33 cellular contexts compared by ENCODE assay signal in genomic region chr4:569958-570667, GRCh38. TPM values are rescaled to one million over a fixed set of nuclear protein-coding genes. Genes with fewer than 3 reads are reported as not detected.
"Had no signal": no experiment of that assay in that cellular context is flagged by ENCODE, and none has a peak within 500 bp of the region (broad histone marks: within the 10 kb centered on the region; RNA-seq: fewer than 3 reads in every experiment).

No MANE protein-coding gene starts in this region.

- H3K9me3 ChIP-seq: adrenal gland had no signal

- H3K4me3 ChIP-seq: adrenal gland, SK-N-MC had no signal

- H3K9me3 Mint-ChIP-seq: activated T-helper 17 cell treated with anti-CD3 and anti-CD28 coated beads, Interleukin-2, amount 50 U/mL, for 72 hours had no signal

- H3K4me1 ChIP-seq: adrenal gland had no signal

- DNase-seq: activated CD4-positive, alpha-beta memory T cell treated with anti-CD3 and anti-CD28 coated beads, Interleukin-2, amount 10 ng/mL, durations not matched to agents 7 days and 5 days; activated CD4-positive, alpha-beta T cell treated with anti-CD3 and anti-CD28 coated beads for 36 hours; activated CD4-positive, alpha-beta T cell treated with anti-CD3 and anti-CD28 coated beads, Interleukin-2, amount 50 U/mL, for 1 hour; activated naive CD4-positive, alpha-beta T cell treated with anti-CD3 and anti-CD28 coated beads, Interleukin-2, amount 50 U/mL, for 16 hours; activated naive CD8-positive, alpha-beta T cell treated with anti-CD3 and anti-CD28 coated beads, Interleukin-2, amount 10 ng/mL, durations not matched to agents 7 days and 5 days; activated T-cell treated with anti-CD3 and anti-CD28 coated beads for 4 hours; activated T-cell treated with anti-CD3 and anti-CD28 coated beads, Interleukin-2, amount 50 U/mL, for 48 hours; anterior cingulate cortex; central memory CD4-positive, alpha-beta T cell; KG1; MV-4-11; NCI-H1092 treated with DMSO at 0.1 percent for 48 hours; NCI-H1417 treated with DMSO at 0.1 percent for 48 hours; NCI-H1694; NCI-H2029 treated with DMSO at 0.1 percent for 48 hours; NCI-H345; NCI-H510A; NCI-H526 treated with DMSO at 0.1 percent for 48 hours; NCI-H82; NK-92 treated with Interleukin-12 subunit alpha and Interleukin-12 subunit beta, amount 100 ng/mL, for 24 hours; OCI-M1; RPMI8226; T-cell had no signal

- H3K4me1 Mint-ChIP-seq: activated T-helper 17 cell treated with anti-CD3 and anti-CD28 coated beads, Interleukin-2, amount 50 U/mL, for 72 hours had no signal

- H3K4me3 Mint-ChIP-seq: activated CD4-positive, alpha-beta memory T cell treated with anti-CD3 and anti-CD28 coated beads, Interleukin-2, amount 10 ng/mL, durations not matched to agents 7 days and 5 days; activated CD4-positive, alpha-beta T cell treated with anti-CD3 and anti-CD28 coated beads for 36 hours; activated naive CD8-positive, alpha-beta T cell treated with anti-CD3 and anti-CD28 coated beads, Interleukin-2, amount 10 ng/mL, durations not matched to agents 7 days and 5 days; activated T-helper 17 cell treated with anti-CD3 and anti-CD28 coated beads, Interleukin-2, amount 50 U/mL, for 72 hours; T-cell had no signal

- H3K27ac ChIP-seq: adrenal gland, SK-N-MC, VCaP had no signal

- H3K36me3 Mint-ChIP-seq: T-cell had no signal

- H3K27ac Mint-ChIP-seq: activated CD4-positive, alpha-beta memory T cell treated with anti-CD3 and anti-CD28 coated beads, Interleukin-2, amount 10 ng/mL, durations not matched to agents 7 days and 5 days; activated CD4-positive, alpha-beta T cell treated with anti-CD3 and anti-CD28 coated beads for 36 hours; activated naive CD8-positive, alpha-beta T cell treated with anti-CD3 and anti-CD28 coated beads, Interleukin-2, amount 10 ng/mL, durations not matched to agents 7 days and 5 days; activated T-helper 17 cell treated with anti-CD3 and anti-CD28 coated beads, Interleukin-2, amount 50 U/mL, for 72 hours; T-cell had no signal

- H3K36me3 ChIP-seq: adrenal gland had no signal

- ATAC-seq: activated CD4-positive, alpha-beta T cell treated with anti-CD3 and anti-CD28 coated beads for 36 hours; activated T-helper 17 cell treated with anti-CD3 and anti-CD28 coated beads, Interleukin-2, amount 50 U/mL, for 72 hours; Panc1; Right ventricle myocardium inferior; T-cell had no signal

RNA-seq across cellular contexts. Expression of gene TMEM271, which starts 6.0 kb away (rescaled TPM):
- total RNA-seq: activated CD4-positive, alpha-beta memory T cell treated with anti-CD3 and anti-CD28 coated beads, Interleukin-2, amount 10 ng/mL, durations not matched to agents 7 days and 5 days; activated CD4-positive, alpha-beta T cell treated with anti-CD3 and anti-CD28 coated beads for 36 hours; activated CD8-positive, alpha-beta memory T cell treated with anti-CD3 and anti-CD28 coated beads for 36 hours; activated naive CD8-positive, alpha-beta T cell treated with anti-CD3 and anti-CD28 coated beads, Interleukin-2, amount 10 ng/mL, durations not matched to agents 7 days and 5 days; activated T-helper 17 cell treated with anti-CD3 and anti-CD28 coated beads, Interleukin-2, amount 50 U/mL, for 72 hours; LHCN-M2; MCF 10A; Right ventricle myocardium inferior; T-cell; T-helper 2 cell treated with Interferon-gamma antibody and Interleukin-4, amounts not matched to agents 100 ng/mL and 5 ng/mL, for 36 hours had no signal

RNA-seq across cellular contexts. Expression of gene PDE6B, which starts 55.3 kb away (rescaled TPM):
- total RNA-seq: MCF 10A had no signal
